ENCODE assay signal across 19 cellular contexts in genomic region chr16:67206838-67207115, GRCh38. TPM values are rescaled to one million over a fixed set of nuclear protein-coding genes. Genes with fewer than 3 reads are reported as not detected.
DNase-seq lines count a peak whose midpoint lies in the region; ATAC-seq and TF ChIP-seq lines count a peak whose summit lies in the region.
"Had no signal": no experiment of that assay in that cellular context is flagged by ENCODE, and none has a peak within 500 bp of the region (broad histone marks: within the 10 kb centered on the region; RNA-seq: fewer than 3 reads in every experiment).

No MANE protein-coding gene starts in this region.

- ATAC-seq in left colon = peak; percentile 2
- ATAC-seq in GM18861 (IDR thresholded peaks at IDR 0.05; ENCODE audit: unreplicated experiment) = no peak
- ATAC-seq: activated CD8-positive, alpha-beta T cell treated with anti-CD3 and anti-CD28 coated beads for 36 hours; activated naive CD8-positive, alpha-beta T cell treated with anti-CD3 and anti-CD28 coated beads, Interleukin-2, amount 50 U/mL, for 24 hours had no signal

- no peak overlapping the region for H3K4me3 ChIP-seq in WERI-Rb-1 (ENCODE audit: low read depth, low read length)
- H3K4me3 ChIP-seq: Peyer's patch, right atrium auricular region had no signal

- H3K27ac ChIP-seq in WERI-Rb-1 = peak overlapping the region; percentile 59
- H3K27ac ChIP-seq: Peyer's patch, right atrium auricular region had no signal

- H3K36me3 ChIP-seq in WERI-Rb-1 = peaks cover 28% of the 10 kb centered on the region
- H3K36me3 ChIP-seq: right atrium auricular region had no signal

- peak; percentile 8 for TF ChIP-seq POLR2A in GM19193 (IDR thresholded peaks at IDR 0.05; ENCODE audit: extremely low read depth, insufficient read depth, insufficient read length)

- intact Hi-C loops in left colon (cut with DNase I, micrococcal nuclease) = no loop called here

- no peaks in the 10 kb centered on the region for H3K27me3 ChIP-seq in WERI-Rb-1 (ENCODE audit: insufficient read depth, low read depth, severe bottlenecking)
- H3K27me3 ChIP-seq: Peyer's patch, right atrium auricular region had no signal

- no peak for TF ChIP-seq CTCF in WERI-Rb-1 (IDR thresholded peaks at IDR 0.05; ENCODE audit: low read depth, low read length)

- no peaks in the 10 kb centered on the region for H3K9me3 ChIP-seq in WERI-Rb-1 (ENCODE audit: severe bottlenecking)
- H3K9me3 ChIP-seq: Peyer's patch, right atrium auricular region had no signal

- DNase-seq in A172 (ENCODE audit: low spot score) = peak; percentile 46
- DNase-seq in WERI-Rb-1 = no peak
- DNase-seq in left colon = no peak
- no peak for DNase-seq in stimulated activated CD4-positive, alpha-beta T cell treated with anti-CD3 and anti-CD28 coated beads, Interleukin-2, amount 100 ng/mL, for 24 hours
- no peak for DNase-seq in KG1 (lab: John Stamatoyannopoulos, UW)
- DNase-seq in hippocampal formation (lab: John Stamatoyannopoulos, UW) = no peak
- DNase-seq: activated CD8-positive, alpha-beta T cell treated with anti-CD3 and anti-CD28 coated beads for 36 hours; activated naive CD8-positive, alpha-beta T cell treated with anti-CD3 and anti-CD28 coated beads, Interleukin-2, amount 50 U/mL, for 24 hours; caudate nucleus; COR-L47; effector CD4-positive, alpha-beta T cell; kidney glomerular epithelial cell; midbrain; NCI-H2029; NCI-H510A treated with DMSO at 0.1 percent for 48 hours; Peyer's patch had no signal

RNA-seq across cellular contexts. Expression of gene ELMO3, which starts 7.8 kb away (rescaled TPM):
- 0.24 and 0.48 TPM in 2 replicates for total RNA-seq in A172 (2014; rRNA removed; shearing (Covaris generic))
- total RNA-seq in left colon = 10 to 100 TPM; 58.1 to 60.5 TPM

RNA-seq across cellular contexts. Expression of gene E2F4, which starts 14.8 kb away (rescaled TPM):
- total RNA-seq in A172 (2014; rRNA removed; shearing (Covaris generic)) = 99.6 and 115 TPM in 2 replicates
- 10 to 100 TPM; 59.1 to 81.4 TPM for total RNA-seq in left colon

RNA-seq across cellular contexts. Expression of gene EXOC3L1, which starts 16.8 kb away (rescaled TPM):
- total RNA-seq in A172 (2014; rRNA removed; shearing (Covaris generic)) = 0.12 and 0.50 TPM in 2 replicates
- 1 to 10 TPM; 2.3 to 5.9 TPM for total RNA-seq in left colon

RNA-seq across cellular contexts. Expression of gene TMEM208, which starts 20.2 kb away (rescaled TPM):
- total RNA-seq in A172 (2014; rRNA removed; shearing (Covaris generic)) = 48.0 and 59.4 TPM in 2 replicates
- 10 to 100 TPM; 40.7 to 42.0 TPM for total RNA-seq in left colon

RNA-seq across cellular contexts. Expression of gene MATCAP1, which starts 23.0 kb away (rescaled TPM):
- 15.6 and 17.5 TPM in 2 replicates for total RNA-seq in A172 (2014; rRNA removed; shearing (Covaris generic))
- 10 to 100 TPM; 21.9 to 30.8 TPM for total RNA-seq in left colon

Comparison
In these comparisons a context has a peak if more than half of its experiments do, and no peak if none do; other contexts are left out.
1. RNA of gene ELMO3, which starts 7.8 kb away (total RNA-seq): 58.1 to 60.5 TPM in left colon; 0.24 to 0.48 TPM in A172; every median in the first group is over 10 times any median in the second.